In the genomic region with DNA sequence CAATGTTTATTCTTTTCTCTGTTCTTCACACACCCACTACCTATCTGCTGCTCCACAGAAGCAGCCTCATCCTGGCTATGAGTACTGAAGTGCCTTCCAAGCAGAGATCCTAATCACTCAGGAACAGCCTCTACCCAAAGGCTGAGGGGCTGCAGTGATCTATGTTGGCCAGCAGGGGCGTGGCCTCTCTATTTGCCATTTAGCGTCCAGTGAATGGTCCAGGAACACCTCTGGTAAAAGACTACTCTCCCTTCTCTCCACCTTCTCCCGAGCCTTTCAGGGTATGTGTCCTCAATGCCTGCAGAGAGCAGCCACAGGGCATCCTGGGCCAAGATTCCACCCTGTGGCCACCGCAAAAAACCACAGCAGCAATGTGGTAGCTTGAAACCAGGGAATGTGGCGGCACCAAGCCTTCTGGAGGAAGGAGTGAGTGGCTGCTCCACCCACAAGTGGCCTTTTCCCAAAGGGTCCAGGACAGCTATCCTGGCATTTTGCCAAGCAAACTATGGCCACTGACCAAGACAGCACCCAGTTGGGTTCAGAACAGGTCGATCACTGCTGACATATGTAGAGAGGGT, we compare ENCODE assay signal across 8 cellular contexts.
DNase-seq lines count a peak whose midpoint lies in the region; ATAC-seq, FAIRE-seq and TF ChIP-seq lines count a peak whose summit lies in the region.

No MANE protein-coding gene starts in this region.

- H3K36me3 Mint-ChIP-seq in activated CD8-positive, alpha-beta T cell treated with anti-CD3 and anti-CD28 coated beads for 36 hours (ENCODE audit: low read depth) = no peaks in the 10 kb centered on the region

- POLR2A ChIA-PET in activated CD8-positive, alpha-beta T cell treated with anti-CD3 and anti-CD28 coated beads for 36 hours (lab: Charles Lee) = interaction anchor here (1.1 to 2.0 kb wide), 2 partner anchors 162 to 240 kb away, joined by 3 to 4 read pairs; no protein-coding TSS in a partner anchor

- H3K27ac ChIP-seq in C4-2B (no peak overlapping the region), sigmoid colon (no peak overlapping the region)

- no peak overlapping the region for H3K4me3 Mint-ChIP-seq in activated CD8-positive, alpha-beta T cell treated with anti-CD3 and anti-CD28 coated beads for 36 hours

- peak; percentile 59 for ATAC-seq in activated CD8-positive, alpha-beta T cell treated with anti-CD3 and anti-CD28 coated beads for 36 hours
- no peak for ATAC-seq in HG03095 (IDR thresholded peaks at IDR 0.05; ENCODE audit: unreplicated experiment)

- no peak overlapping the region for H3K4me3 ChIP-seq in foreskin fibroblast (ENCODE audit: low read depth in 1 of 2, low read length in 2 of 2)
- no peak overlapping the region for H3K4me3 ChIP-seq in sigmoid colon

- H3K27ac Mint-ChIP-seq in activated CD8-positive, alpha-beta T cell treated with anti-CD3 and anti-CD28 coated beads for 36 hours = no peak overlapping the region

- CTCF ChIA-PET in activated CD8-positive, alpha-beta T cell treated with anti-CD3 and anti-CD28 coated beads for 36 hours (lab: Charles Lee) = interaction anchor here (1.0 to 7.0 kb wide), 23 partner anchors 13 to 931 kb away, joined by 3 to 104 read pairs (median 7); partner anchors contain the start of gene ATXN7L1

- peaks cover 0 to 22% (median 18%) of the 10 kb centered on the region in 4 donors for H3K4me1 ChIP-seq in sigmoid colon

- H3K36me3 ChIP-seq in sigmoid colon = no peaks in the 10 kb centered on the region

- peak; percentile 92 for TF ChIP-seq CTCF in C4-2B (conservative IDR thresholded peaks at IDR 0.05)
- peak; percentile 82 for TF ChIP-seq CTCF in activated CD8-positive, alpha-beta T cell treated with anti-CD3 and anti-CD28 coated beads for 36 hours (IDR thresholded peaks at IDR 0.05)
- peak; percentile 54 for TF ChIP-seq CTCF in foreskin fibroblast (IDR thresholded peaks at IDR 0.05; ENCODE audit: low read depth, low read length)
- TF ChIP-seq CTCF in sigmoid colon (IDR thresholded peaks at IDR 0.05) = peak in 3 of 4 experiments; percentile 35 to 54 (median 37)

- H3K27me3 Mint-ChIP-seq in activated CD8-positive, alpha-beta T cell treated with anti-CD3 and anti-CD28 coated beads for 36 hours = no peaks in the 10 kb centered on the region

- no peaks in the 10 kb centered on the region for H3K27me3 ChIP-seq in sigmoid colon

- H3K9me3 Mint-ChIP-seq in activated CD8-positive, alpha-beta T cell treated with anti-CD3 and anti-CD28 coated beads for 36 hours = no peaks in the 10 kb centered on the region

- TF ChIP-seq POLR2A in GM12892 (IDR thresholded peaks at IDR 0.05; ENCODE audit: low read depth, low read length) = no peak
- TF ChIP-seq POLR2A in sigmoid colon (IDR thresholded peaks at IDR 0.05) = no peak

- WGBS in sigmoid colon, 2 donors = 49 to 54% methylated on average over 6 of the region's 6 CpGs

- no peaks in the 10 kb centered on the region for H3K9me3 ChIP-seq in sigmoid colon

- no peak for DNase-seq in GM12892 (ENCODE audit: insufficient read length)
- DNase-seq in NCI-H1092 (lab: John Stamatoyannopoulos, UW) = peak; percentile 20
- peak; percentile 50 for DNase-seq in activated CD8-positive, alpha-beta T cell treated with anti-CD3 and anti-CD28 coated beads for 36 hours
- DNase-seq in foreskin fibroblast = peak in 1 of 2 donors; percentile 45
- DNase-seq in sigmoid colon = peak; percentile 61
- DNase-seq in HPDE6-E6E7 (ENCODE audit: extremely low spot score) = no peak

- TF ChIP-seq EP300 in sigmoid colon (IDR thresholded peaks at IDR 0.05) = no peak

- intact Hi-C loops in activated CD8-positive, alpha-beta T cell treated with anti-CD3 and anti-CD28 coated beads for 36 hours (cut with micrococcal nuclease) = loop anchor here (10.0 kb wide), 1 partner anchor 106 kb away; no protein-coding TSS in a partner anchor
- intact Hi-C loops in sigmoid colon (cut with DNase I) = loop anchor here (5.0 kb wide), 1 partner anchor 34 kb away; no protein-coding TSS in a partner anchor

- peak; percentile 27 for FAIRE-seq in GM12892 (lab: Jason Lieb, UNC)

- H3K4me1 Mint-ChIP-seq in activated CD8-positive, alpha-beta T cell treated with anti-CD3 and anti-CD28 coated beads for 36 hours (ENCODE audit: low read depth) = peaks cover 28% of the 10 kb centered on the region

Comparison
In these comparisons a context has a peak if more than half of its experiments do, and no peak if none do; other contexts are left out.
1. CTCF ChIP-seq: peak in every context shown above with its lines; median percentile 92 in C4-2B; 82 in activated CD8-positive, alpha-beta T cell treated with anti-CD3 and anti-CD28 coated beads for 36 hours; 54 in foreskin fibroblast; 37 in sigmoid colon.
2. DNase-seq: peak in NCI-H1092 (single experiment), activated CD8-positive, alpha-beta T cell treated with anti-CD3 and anti-CD28 coated beads for 36 hours (single experiment) and sigmoid colon (single experiment); none in GM12892 (single experiment) and HPDE6-E6E7 (single experiment).